In the genomic region with DNA sequence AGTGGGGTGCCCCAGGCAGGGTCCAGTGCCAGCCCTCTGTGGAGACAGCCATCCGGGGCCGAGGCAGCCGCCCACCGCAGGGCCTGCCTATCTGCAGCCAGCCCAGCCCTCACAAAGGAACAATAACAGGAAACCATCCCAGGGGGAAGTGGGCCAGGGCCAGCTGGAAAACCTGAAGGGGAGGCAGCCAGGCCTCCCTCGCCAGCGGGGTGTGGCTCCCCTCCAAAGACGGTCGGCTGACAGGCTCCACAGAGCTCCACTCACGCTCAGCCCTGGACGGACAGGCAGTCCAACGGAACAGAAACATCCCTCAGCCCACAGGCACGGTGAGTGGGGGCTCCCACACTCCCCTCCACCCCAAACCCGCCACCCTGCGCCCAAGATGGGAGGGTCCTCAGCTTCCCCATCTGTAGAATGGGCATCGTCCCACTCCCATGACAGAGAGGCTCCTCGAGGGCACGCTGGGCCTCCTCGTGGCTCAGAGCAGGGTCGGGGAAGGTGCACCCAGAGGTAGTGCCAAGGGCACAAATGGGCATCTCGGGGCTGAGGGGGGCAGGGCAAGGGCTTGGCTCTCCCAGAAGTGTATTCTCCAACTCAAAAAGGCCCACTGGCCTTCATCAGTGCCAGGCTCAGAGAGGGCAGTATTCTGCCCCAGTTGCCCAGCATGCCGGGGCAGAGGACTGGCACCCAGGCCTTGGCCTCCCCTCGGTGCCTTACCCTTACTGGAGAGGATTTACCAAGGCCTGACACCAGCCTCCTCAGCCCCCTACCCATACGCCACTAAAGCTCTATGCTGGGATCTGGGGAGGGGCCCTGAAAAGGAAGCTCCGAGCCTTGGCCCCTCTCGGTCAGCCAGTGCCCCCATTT, we compare ENCODE assay signal across 2 cellular contexts.
TF ChIP-seq lines count a peak whose summit lies in the region.

A gene with protein sequence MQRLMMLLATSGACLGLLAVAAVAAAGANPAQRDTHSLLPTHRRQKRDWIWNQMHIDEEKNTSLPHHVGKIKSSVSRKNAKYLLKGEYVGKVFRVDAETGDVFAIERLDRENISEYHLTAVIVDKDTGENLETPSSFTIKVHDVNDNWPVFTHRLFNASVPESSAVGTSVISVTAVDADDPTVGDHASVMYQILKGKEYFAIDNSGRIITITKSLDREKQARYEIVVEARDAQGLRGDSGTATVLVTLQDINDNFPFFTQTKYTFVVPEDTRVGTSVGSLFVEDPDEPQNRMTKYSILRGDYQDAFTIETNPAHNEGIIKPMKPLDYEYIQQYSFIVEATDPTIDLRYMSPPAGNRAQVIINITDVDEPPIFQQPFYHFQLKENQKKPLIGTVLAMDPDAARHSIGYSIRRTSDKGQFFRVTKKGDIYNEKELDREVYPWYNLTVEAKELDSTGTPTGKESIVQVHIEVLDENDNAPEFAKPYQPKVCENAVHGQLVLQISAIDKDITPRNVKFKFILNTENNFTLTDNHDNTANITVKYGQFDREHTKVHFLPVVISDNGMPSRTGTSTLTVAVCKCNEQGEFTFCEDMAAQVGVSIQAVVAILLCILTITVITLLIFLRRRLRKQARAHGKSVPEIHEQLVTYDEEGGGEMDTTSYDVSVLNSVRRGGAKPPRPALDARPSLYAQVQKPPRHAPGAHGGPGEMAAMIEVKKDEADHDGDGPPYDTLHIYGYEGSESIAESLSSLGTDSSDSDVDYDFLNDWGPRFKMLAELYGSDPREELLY (plus strand): TSS at position 259 of the 867 bp plus-strand sequence. CDS start 12,647 bp downstream, outside the sequence.

TF ChIP-seq in SK-N-SH, 30 proteins besides CTCF, POLR2A, EP300 and RAD21:
- TF ChIP-seq FOSL2 (IDR thresholded peaks at IDR 0.05; ENCODE audit: borderline replicate concordance, low read depth): no peak
- TF ChIP-seq NRF1 (IDR thresholded peaks at IDR 0.05; ENCODE audit: low read depth, low read length): no peak
- TF ChIP-seq RXRA (IDR thresholded peaks at IDR 0.05; ENCODE audit: borderline replicate concordance, low read depth): no peak
- no peak for TF ChIP-seq TEAD4 (IDR thresholded peaks at IDR 0.05; ENCODE audit: borderline replicate concordance, insufficient read depth)
- TF ChIP-seq SIN3A (IDR thresholded peaks at IDR 0.05; ENCODE audit: borderline replicate concordance, low read depth, low read length): no peak
- TF ChIP-seq, protein P1, sequence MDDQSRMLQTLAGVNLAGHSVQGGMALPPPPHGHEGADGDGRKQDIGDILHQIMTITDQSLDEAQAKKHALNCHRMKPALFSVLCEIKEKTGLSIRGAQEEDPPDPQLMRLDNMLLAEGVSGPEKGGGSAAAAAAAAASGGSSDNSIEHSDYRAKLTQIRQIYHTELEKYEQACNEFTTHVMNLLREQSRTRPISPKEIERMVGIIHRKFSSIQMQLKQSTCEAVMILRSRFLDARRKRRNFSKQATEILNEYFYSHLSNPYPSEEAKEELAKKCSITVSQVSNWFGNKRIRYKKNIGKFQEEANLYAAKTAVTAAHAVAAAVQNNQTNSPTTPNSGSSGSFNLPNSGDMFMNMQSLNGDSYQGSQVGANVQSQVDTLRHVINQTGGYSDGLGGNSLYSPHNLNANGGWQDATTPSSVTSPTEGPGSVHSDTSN (IDR thresholded peaks at IDR 0.05): no peak
- no peak for TF ChIP-seq ELF1 (IDR thresholded peaks at IDR 0.05)
- no peak for TF ChIP-seq RCOR1 (IDR thresholded peaks at IDR 0.05; ENCODE audit: low read length)
- no peak for TF ChIP-seq GABPA (IDR thresholded peaks at IDR 0.05; ENCODE audit: low read depth)
- TF ChIP-seq EZH2phosphoT487 (IDR thresholded peaks at IDR 0.05; ENCODE audit: borderline replicate concordance, low read depth): no peak
- TF ChIP-seq FOXM1 (IDR thresholded peaks at IDR 0.05; ENCODE audit: low read depth): no peak

TF ChIP-seq in SK-N-SH treated with all-trans-retinoic acid at 6 μM for 48 hours, 23 proteins besides CTCF, POLR2A, EP300 and RAD21:
- no peak for TF ChIP-seq ESRRG (CRISPR knock-in tag; IDR thresholded peaks at IDR 0.05)
- TF ChIP-seq, protein P2, sequence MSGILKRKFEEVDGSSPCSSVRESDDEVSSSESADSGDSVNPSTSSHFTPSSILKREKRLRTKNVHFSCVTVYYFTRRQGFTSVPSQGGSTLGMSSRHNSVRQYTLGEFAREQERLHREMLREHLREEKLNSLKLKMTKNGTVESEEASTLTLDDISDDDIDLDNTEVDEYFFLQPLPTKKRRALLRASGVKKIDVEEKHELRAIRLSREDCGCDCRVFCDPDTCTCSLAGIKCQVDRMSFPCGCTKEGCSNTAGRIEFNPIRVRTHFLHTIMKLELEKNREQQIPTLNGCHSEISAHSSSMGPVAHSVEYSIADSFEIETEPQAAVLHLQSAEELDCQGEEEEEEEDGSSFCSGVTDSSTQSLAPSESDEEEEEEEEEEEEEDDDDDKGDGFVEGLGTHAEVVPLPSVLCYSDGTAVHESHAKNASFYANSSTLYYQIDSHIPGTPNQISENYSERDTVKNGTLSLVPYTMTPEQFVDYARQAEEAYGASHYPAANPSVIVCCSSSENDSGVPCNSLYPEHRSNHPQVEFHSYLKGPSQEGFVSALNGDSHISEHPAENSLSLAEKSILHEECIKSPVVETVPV (CRISPR knock-in tag; IDR thresholded peaks at IDR 0.05): no peak
- no peak for TF ChIP-seq ISL1 (CRISPR knock-in tag; IDR thresholded peaks at IDR 0.05)
- TF ChIP-seq, protein P3, sequence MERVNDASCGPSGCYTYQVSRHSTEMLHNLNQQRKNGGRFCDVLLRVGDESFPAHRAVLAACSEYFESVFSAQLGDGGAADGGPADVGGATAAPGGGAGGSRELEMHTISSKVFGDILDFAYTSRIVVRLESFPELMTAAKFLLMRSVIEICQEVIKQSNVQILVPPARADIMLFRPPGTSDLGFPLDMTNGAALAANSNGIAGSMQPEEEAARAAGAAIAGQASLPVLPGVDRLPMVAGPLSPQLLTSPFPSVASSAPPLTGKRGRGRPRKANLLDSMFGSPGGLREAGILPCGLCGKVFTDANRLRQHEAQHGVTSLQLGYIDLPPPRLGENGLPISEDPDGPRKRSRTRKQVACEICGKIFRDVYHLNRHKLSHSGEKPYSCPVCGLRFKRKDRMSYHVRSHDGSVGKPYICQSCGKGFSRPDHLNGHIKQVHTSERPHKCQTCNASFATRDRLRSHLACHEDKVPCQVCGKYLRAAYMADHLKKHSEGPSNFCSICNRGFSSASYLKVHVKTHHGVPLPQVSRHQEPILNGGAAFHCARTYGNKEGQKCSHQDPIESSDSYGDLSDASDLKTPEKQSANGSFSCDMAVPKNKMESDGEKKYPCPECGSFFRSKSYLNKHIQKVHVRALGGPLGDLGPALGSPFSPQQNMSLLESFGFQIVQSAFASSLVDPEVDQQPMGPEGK (CRISPR knock-in tag; IDR thresholded peaks at IDR 0.05; ENCODE audit: borderline replicate concordance): no peak
- TF ChIP-seq ZNF70 (CRISPR knock-in tag; IDR thresholded peaks at IDR 0.05): no peak
- TF ChIP-seq TOX (CRISPR knock-in tag; IDR thresholded peaks at IDR 0.05; ENCODE audit: borderline replicate concordance): no peak
- no peak for TF ChIP-seq ARNTL (CRISPR knock-in tag; IDR thresholded peaks at IDR 0.05; ENCODE audit: borderline replicate concordance, low read depth)
- no peak for TF ChIP-seq ZFP30 (CRISPR knock-in tag; IDR thresholded peaks at IDR 0.05)
- TF ChIP-seq ZC3H10 (CRISPR knock-in tag; IDR thresholded peaks at IDR 0.05): no peak
- no peak for TF ChIP-seq ZNF8 (CRISPR knock-in tag; IDR thresholded peaks at IDR 0.05)
- TF ChIP-seq ZNF565 (CRISPR knock-in tag; conservative IDR thresholded peaks at IDR 0.05; ENCODE audit: low read depth): no peak
- TF ChIP-seq, protein P4, sequence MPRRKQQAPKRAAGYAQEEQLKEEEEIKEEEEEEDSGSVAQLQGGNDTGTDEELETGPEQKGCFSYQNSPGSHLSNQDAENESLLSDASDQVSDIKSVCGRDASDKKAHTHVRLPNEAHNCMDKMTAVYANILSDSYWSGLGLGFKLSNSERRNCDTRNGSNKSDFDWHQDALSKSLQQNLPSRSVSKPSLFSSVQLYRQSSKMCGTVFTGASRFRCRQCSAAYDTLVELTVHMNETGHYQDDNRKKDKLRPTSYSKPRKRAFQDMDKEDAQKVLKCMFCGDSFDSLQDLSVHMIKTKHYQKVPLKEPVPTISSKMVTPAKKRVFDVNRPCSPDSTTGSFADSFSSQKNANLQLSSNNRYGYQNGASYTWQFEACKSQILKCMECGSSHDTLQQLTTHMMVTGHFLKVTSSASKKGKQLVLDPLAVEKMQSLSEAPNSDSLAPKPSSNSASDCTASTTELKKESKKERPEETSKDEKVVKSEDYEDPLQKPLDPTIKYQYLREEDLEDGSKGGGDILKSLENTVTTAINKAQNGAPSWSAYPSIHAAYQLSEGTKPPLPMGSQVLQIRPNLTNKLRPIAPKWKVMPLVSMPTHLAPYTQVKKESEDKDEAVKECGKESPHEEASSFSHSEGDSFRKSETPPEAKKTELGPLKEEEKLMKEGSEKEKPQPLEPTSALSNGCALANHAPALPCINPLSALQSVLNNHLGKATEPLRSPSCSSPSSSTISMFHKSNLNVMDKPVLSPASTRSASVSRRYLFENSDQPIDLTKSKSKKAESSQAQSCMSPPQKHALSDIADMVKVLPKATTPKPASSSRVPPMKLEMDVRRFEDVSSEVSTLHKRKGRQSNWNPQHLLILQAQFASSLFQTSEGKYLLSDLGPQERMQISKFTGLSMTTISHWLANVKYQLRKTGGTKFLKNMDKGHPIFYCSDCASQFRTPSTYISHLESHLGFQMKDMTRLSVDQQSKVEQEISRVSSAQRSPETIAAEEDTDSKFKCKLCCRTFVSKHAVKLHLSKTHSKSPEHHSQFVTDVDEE (CRISPR knock-in tag; IDR thresholded peaks at IDR 0.05): no peak
- TF ChIP-seq OSR1 (CRISPR knock-in tag; IDR thresholded peaks at IDR 0.05): no peak
- TF ChIP-seq GLIS3 (CRISPR knock-in tag; IDR thresholded peaks at IDR 0.05): no peak
